Comparison of ENCODE assay signal across 8 cellular contexts in genomic region chr12:102957339-102958050, GRCh38. TPM values are rescaled to one million over a fixed set of nuclear protein-coding genes. Genes with fewer than 3 reads are reported as not detected.
DNase-seq lines count a peak whose midpoint lies in the region; ATAC-seq and TF ChIP-seq lines count a peak whose summit lies in the region.

ASCL1 (plus strand) TSS chr12:102957674; CDS start chr12:102958245, 571 bp downstream.

- TF ChIP-seq CTCF in cardiac muscle cell (IDR thresholded peaks at IDR 0.05; ENCODE audit: low read depth, low read length) (no peak), hepatocyte (IDR thresholded peaks at IDR 0.05; ENCODE audit: poor library complexity) (no peak), smooth muscle cell (IDR thresholded peaks at IDR 0.05; ENCODE audit: borderline replicate concordance, insufficient read depth, poor library complexity, severe bottlenecking) (no peak)
- TF ChIP-seq CTCF in activated CD8-positive, alpha-beta T cell treated with anti-CD3 and anti-CD28 coated beads for 36 hours (IDR thresholded peaks at IDR 0.05): no peak

- H3K4me1 Mint-ChIP-seq in activated CD8-positive, alpha-beta T cell treated with anti-CD3 and anti-CD28 coated beads for 36 hours (ENCODE audit: low read depth): peaks cover 22% of the 10 kb centered on the region

- no peaks in the 10 kb centered on the region for H3K36me3 ChIP-seq in cardiac muscle cell
- H3K36me3 ChIP-seq in hepatocyte (replicated peaks; ENCODE audit: insufficient read depth, low read depth): no peaks in the 10 kb centered on the region
- no peaks in the 10 kb centered on the region for H3K36me3 ChIP-seq in smooth muscle cell (ENCODE audit: low read depth)

- H3K9me2 ChIP-seq in hepatocyte (replicated peaks; ENCODE audit: insufficient read depth): no peaks in the 10 kb centered on the region

- H3K27ac ChIP-seq in cardiac muscle cell (no peak within 1 kb of the TSS), hepatocyte (no peak within 1 kb of the TSS), smooth muscle cell (ENCODE audit: low read depth) (no peak within 1 kb of the TSS)

- no peaks in the 10 kb centered on the region for H3F3A ChIP-seq in smooth muscle cell (ENCODE audit: low read depth)

- H3K27me3 Mint-ChIP-seq in activated CD8-positive, alpha-beta T cell treated with anti-CD3 and anti-CD28 coated beads for 36 hours: peaks cover 76% of the 10 kb centered on the region

- H3K27me3 ChIP-seq in cardiac muscle cell (peaks cover 100% of the 10 kb centered on the region), hepatocyte (peaks cover 95% of the 10 kb centered on the region), smooth muscle cell (ENCODE audit: low read depth) (peaks cover 99% of the 10 kb centered on the region)

- H3K4me1 ChIP-seq in cardiac muscle cell (ENCODE audit: low read depth) (peaks cover 5% of the 10 kb centered on the region), hepatocyte (ENCODE audit: insufficient read depth) (peaks cover 14% of the 10 kb centered on the region), smooth muscle cell (ENCODE audit: low read depth) (peaks cover 28% of the 10 kb centered on the region)

- no peaks in the 10 kb centered on the region for H3K36me3 Mint-ChIP-seq in activated CD8-positive, alpha-beta T cell treated with anti-CD3 and anti-CD28 coated beads for 36 hours (ENCODE audit: low read depth)

- H3K9me3 ChIP-seq in cardiac muscle cell (ENCODE audit: low read depth) (no peaks in the 10 kb centered on the region), hepatocyte (ENCODE audit: low read depth) (no peaks in the 10 kb centered on the region), smooth muscle cell (replicated peaks; ENCODE audit: low read depth) (no peaks in the 10 kb centered on the region)

- no peaks in the 10 kb centered on the region for H4K20me1 ChIP-seq in hepatocyte (ENCODE audit: insufficient read depth, poor library complexity, severe bottlenecking)
- H4K20me1 ChIP-seq in smooth muscle cell (ENCODE audit: low read depth): no peaks in the 10 kb centered on the region

- CTCF ChIA-PET in activated CD8-positive, alpha-beta T cell treated with anti-CD3 and anti-CD28 coated beads for 36 hours (lab: Charles Lee): interaction anchor here (1.1 kb wide), 1 partner anchor 9 kb away, joined by 3 read pairs; no protein-coding TSS in a partner anchor

- H2AFZ ChIP-seq in hepatocyte: peak within 1 kb of the TSS; percentile 51
- peak within 1 kb of the TSS; percentile 18 for H2AFZ ChIP-seq in smooth muscle cell (ENCODE audit: low read depth)

- peak within 1 kb of the TSS; percentile 62 for H3K4me3 Mint-ChIP-seq in activated CD8-positive, alpha-beta T cell treated with anti-CD3 and anti-CD28 coated beads for 36 hours

- ATAC-seq in Right ventricle myocardium superior (ENCODE audit: poor library complexity) (no peak), HG03095 (IDR thresholded peaks at IDR 0.05; ENCODE audit: unreplicated experiment) (no peak)
- no peak for ATAC-seq in activated CD8-positive, alpha-beta T cell treated with anti-CD3 and anti-CD28 coated beads for 36 hours

- 1% methylated on average over 40 of the region's 52 CpGs for whole genome bisulfite sequencing in hepatocyte (ENCODE audit: low lambda C conversion rate, missing lambda C conversion rate)
- whole genome bisulfite sequencing in smooth muscle cell (ENCODE audit: low lambda C conversion rate): 3% methylated on average over 28 of the region's 52 CpGs

- H3K9ac ChIP-seq in smooth muscle cell (ENCODE audit: low read depth): no peak within 1 kb of the TSS

- H3K27ac Mint-ChIP-seq in activated CD8-positive, alpha-beta T cell treated with anti-CD3 and anti-CD28 coated beads for 36 hours: no peak within 1 kb of the TSS

- DNase-seq in cardiac muscle cell (ENCODE audit: low read depth in 1 of 2, low spot score in 1 of 2) (peak; percentile 32 to 43), Right ventricle myocardium superior (no peak), LHCN-M2 (ENCODE audit: low read depth) (peak; percentile 10), hepatocyte (ENCODE audit: low spot score) (peak; percentile 44), smooth muscle cell (lab: John Stamatoyannopoulos, UW; ENCODE audit: unreplicated experiment) (no peak), NCI-H526 (lab: John Stamatoyannopoulos, UW) (no peak)
- no peak for DNase-seq in activated CD8-positive, alpha-beta T cell treated with anti-CD3 and anti-CD28 coated beads for 36 hours

- POLR2A ChIA-PET in activated CD8-positive, alpha-beta T cell treated with anti-CD3 and anti-CD28 coated beads for 36 hours (lab: Charles Lee): no interaction called here

- H3K4me2 ChIP-seq in hepatocyte: peak within 1 kb of the TSS; percentile 93
- H3K4me2 ChIP-seq in smooth muscle cell: peak within 1 kb of the TSS; percentile 96

- H3K4me3 ChIP-seq in cardiac muscle cell (peak within 1 kb of the TSS; percentile 36), hepatocyte (peak within 1 kb of the TSS; percentile 45), smooth muscle cell (peak within 1 kb of the TSS; percentile 56)

- no peaks in the 10 kb centered on the region for H3K79me2 ChIP-seq in hepatocyte
- no peaks in the 10 kb centered on the region for H3K79me2 ChIP-seq in smooth muscle cell (ENCODE audit: low read depth)

- intact Hi-C loops in Right ventricle myocardium superior (cut with DNase I): no loop called here
- intact Hi-C loops in activated CD8-positive, alpha-beta T cell treated with anti-CD3 and anti-CD28 coated beads for 36 hours (cut with micrococcal nuclease): no loop called here

- H3K9me3 Mint-ChIP-seq in activated CD8-positive, alpha-beta T cell treated with anti-CD3 and anti-CD28 coated beads for 36 hours: no peaks in the 10 kb centered on the region

RNA-seq across cellular contexts. Expression of gene ASCL1, which starts in this region (rescaled TPM):
- total RNA-seq in cardiac muscle cell: not detected in 2 replicates
- not detected in 2 replicates for polyA plus RNA-seq in cardiac muscle cell
- not detected for total RNA-seq in Right ventricle myocardium superior
- not detected in 2 replicates for total RNA-seq in LHCN-M2 (2014; rRNA removed)
- not detected for polyA plus RNA-seq in LHCN-M2 (2012)
- not detected for total RNA-seq in activated CD8-positive, alpha-beta T cell treated with anti-CD3 and anti-CD28 coated beads for 36 hours
- 1.6 and 1.7 TPM in 2 replicates for total RNA-seq in hepatocyte
- polyA plus RNA-seq in hepatocyte: 1.5 TPM in 1 of 2 replicates, not detected in the other
- total RNA-seq in smooth muscle cell: not detected in 2 replicates
- polyA plus RNA-seq in smooth muscle cell: not detected in 2 replicates

Comparison
In these comparisons a context has a peak if more than half of its experiments do, and no peak if none do; other contexts are left out.
1. Peak in DNase-seq and H3K4me3 ChIP-seq in cardiac muscle cell; RNA of the gene not detected or under 1 TPM.
2. Peak in DNase-seq in LHCN-M2; RNA of the gene not detected or under 1 TPM.